Comparison of ENCODE assay signal across 11 cellular contexts in genomic region chr18:58222439-58223125, GRCh38.
A peak's percentile ranks its signal among the peaks of the same experiment; 100 is the strongest.
DNase-seq lines count a peak whose midpoint lies in the region; ATAC-seq and TF ChIP-seq lines count a peak whose summit lies in the region.
"Had no signal": no experiment of that assay in that cellular context is flagged by ENCODE, and none has a peak within 500 bp of the region (broad histone marks: within the 10 kb centered on the region; RNA-seq: fewer than 3 reads in every experiment).

No MANE protein-coding gene starts in this region.

- no peaks in the 10 kb centered on the region for H3K36me3 Mint-ChIP-seq in HFFc6 (ENCODE audit: low read depth)

- H3K9me3 Mint-ChIP-seq in HFFc6 = no peaks in the 10 kb centered on the region

- DNase-seq in HFFc6 (no peak), astrocyte of the hippocampus (ENCODE audit: low read depth, low spot score) (peak; percentile 58), kidney epithelial cell (ENCODE audit: low read depth) (no peak), stomach (no peak), DMS 273 (lab: John Stamatoyannopoulos, UW; ENCODE audit: unreplicated experiment) (no peak), NCI-H510A (lab: John Stamatoyannopoulos, UW) (no peak)
- DNase-seq: activated gamma-delta T cell treated with Interleukin-2 at 50 U/mL for 16 hours, GF-D8, mesendoderm had no signal

- H3K4me1 ChIP-seq in stomach = peaks cover 14 to 42% (median 29%) of the 10 kb centered on the region in 4 donors

- ATAC-seq in GM21526 (IDR thresholded peaks at IDR 0.05; ENCODE audit: low FRiP score, unreplicated experiment) (no peak), GM18511 (IDR thresholded peaks at IDR 0.05; ENCODE audit: unreplicated experiment) (no peak)

- H3K9me3 ChIP-seq in stomach = no peaks in the 10 kb centered on the region

- H3K27me3 Mint-ChIP-seq in HFFc6 (ENCODE audit: insufficient read depth) = no peaks in the 10 kb centered on the region; the same call in 1 of the 2 replicates

- H3K36me3 ChIP-seq in kidney epithelial cell (ENCODE audit: control insufficient read depth, insufficient read depth, low read length) = no peaks in the 10 kb centered on the region
- H3K36me3 ChIP-seq in stomach = no peaks in the 10 kb centered on the region

- peak overlapping the region; percentile 85 for H3K4me3 Mint-ChIP-seq in HFFc6

- WGBS in stomach, 5 donors = 18 to 49% (median 41%) methylated on average over 3 of the region's 3 CpGs

- intact Hi-C loops in stomach (cut with DNase I; ENCODE audit: low total_unique reads) = no loop called here

- H3K4me1 Mint-ChIP-seq in HFFc6 (ENCODE audit: low read depth) = peaks cover 71% of the 10 kb centered on the region

- no peak for TF ChIP-seq POLR2A in stomach (IDR thresholded peaks at IDR 0.05)

- peak overlapping the region; percentile 53 to 93 (median 87) for H3K27ac ChIP-seq in stomach

- TF ChIP-seq EP300 in stomach (IDR thresholded peaks at IDR 0.05) = no peak

- peak overlapping the region; percentile 95 for H3K27ac Mint-ChIP-seq in HFFc6

- H3K27me3 ChIP-seq in kidney epithelial cell (ENCODE audit: control insufficient read depth, insufficient read depth, low read length) = no peaks in the 10 kb centered on the region
- H3K27me3 ChIP-seq in stomach = no peaks in the 10 kb centered on the region

- TF ChIP-seq CTCF in HFFc6 (IDR thresholded peaks at IDR 0.05) (no peak), kidney epithelial cell (IDR thresholded peaks at IDR 0.05; ENCODE audit: insufficient read depth, low read length, poor library complexity, severe bottlenecking) (no peak), stomach (IDR thresholded peaks at IDR 0.05) (no peak)

- H3K4me3 ChIP-seq in kidney epithelial cell (ENCODE audit: low read depth, low read length) = peak overlapping the region; percentile 53
- H3K4me3 ChIP-seq in stomach = peak overlapping the region; percentile 33 to 43 (median 38)
